Comparison of ENCODE assay signal across 31 cellular contexts in genomic region chr22:38578505-38578904, GRCh38.
"Had no signal": no experiment of that assay in that cellular context is flagged by ENCODE, and none has a peak within 500 bp of the region (broad histone marks: within the 10 kb centered on the region; RNA-seq: fewer than 3 reads in every experiment).

No MANE protein-coding gene starts in this region.

- H3K4me2 ChIP-seq: hepatocyte had no signal

- DNase-seq: heart right ventricle; immature natural killer cell; kidney; left colon; left lung; lower lobe of right lung; mammary epithelial cell; mesenchymal stem cell; naive B cell; natural killer cell; nephron progenitor cell; pancreas; posterior cingulate gyrus; retina; right cardiac atrium; stimulated activated CD4-positive, alpha-beta T cell treated with anti-CD3 and anti-CD28 coated beads, Interleukin-12 subunit alpha, Interleukin-12 subunit beta, amount 100 ng/mL, for 4 hours; stimulated activated CD4-positive, alpha-beta T cell treated with anti-CD3 and anti-CD28 coated beads, Interleukin-15, amount 100 ng/mL, for 24 hours; stimulated activated CD4-positive, alpha-beta T cell treated with anti-CD3 and anti-CD28 coated beads, Interleukin-2, amount 100 ng/mL, for 24 hours; stimulated activated CD4-positive, alpha-beta T cell treated with anti-CD3 and anti-CD28 coated beads, Interleukin-4, amount 100 ng/mL, for 1 hour; stimulated activated naive B cell treated with anti-CD40 and anti-IgM and Interleukin-4, amounts not matched to agents 10 μg/mL and 1 μg/mL and 100 μg/mL, for 72 hours; stimulated activated naive CD8-positive, alpha-beta T cell treated with anti-CD3 and anti-CD28 coated beads, Interleukin-15, Interleukin-2, amounts not matched to agents 100 U/mL and 50 U/mL, for 24 hours; stomach; testis; thyroid gland; transverse colon; upper lobe of left lung had no signal

- ATAC-seq: heart right ventricle; left colon; left lung; lower lobe of right lung; natural killer cell; pancreas; right cardiac atrium; sciatic nerve; stimulated activated naive B cell treated with anti-CD40 and anti-IgM and Interleukin-4, amounts not matched to agents 10 μg/mL and 1 μg/mL and 100 μg/mL, for 72 hours; stimulated activated naive CD8-positive, alpha-beta T cell treated with anti-CD3 and anti-CD28 coated beads, Interleukin-15, Interleukin-2, amounts not matched to agents 100 U/mL and 50 U/mL, for 24 hours had no signal

- H2AFZ ChIP-seq: hepatocyte had no signal

- H3K79me2 ChIP-seq: hepatocyte had no signal

- H3K9me3 ChIP-seq: heart right ventricle, left lung, lower lobe of right lung, pancreas, prostate gland, stomach, testis, thyroid gland, transverse colon, upper lobe of left lung had no signal

- H3K27ac ChIP-seq: heart right ventricle, hepatocyte, left lung, lower lobe of right lung, pancreas, prostate gland, skin epidermis, stomach, testis, thyroid gland, transverse colon, upper lobe of left lung had no signal

- H3K36me3 ChIP-seq: heart right ventricle, left lung, lower lobe of right lung, pancreas, prostate gland, stomach, thyroid gland, transverse colon, upper lobe of left lung had no signal

- H3K27me3 ChIP-seq: hepatocyte, left lung, pancreas, stomach, testis, thyroid gland, transverse colon, upper lobe of left lung had no signal

- H3K4me1 ChIP-seq: heart right ventricle, left lung, lower lobe of right lung, pancreas, prostate gland, stomach, testis, thyroid gland, transverse colon, upper lobe of left lung had no signal

- H3K4me3 ChIP-seq: heart right ventricle, hepatocyte, left lung, lower lobe of right lung, pancreas, prostate gland, skin epidermis, stomach, testis, thyroid gland, transverse colon, upper lobe of left lung had no signal

- FAIRE-seq: islet of Langerhans, kidney, pancreas had no signal
